Comparison of ENCODE assay signal across 1 cellular context in the genomic region with DNA sequence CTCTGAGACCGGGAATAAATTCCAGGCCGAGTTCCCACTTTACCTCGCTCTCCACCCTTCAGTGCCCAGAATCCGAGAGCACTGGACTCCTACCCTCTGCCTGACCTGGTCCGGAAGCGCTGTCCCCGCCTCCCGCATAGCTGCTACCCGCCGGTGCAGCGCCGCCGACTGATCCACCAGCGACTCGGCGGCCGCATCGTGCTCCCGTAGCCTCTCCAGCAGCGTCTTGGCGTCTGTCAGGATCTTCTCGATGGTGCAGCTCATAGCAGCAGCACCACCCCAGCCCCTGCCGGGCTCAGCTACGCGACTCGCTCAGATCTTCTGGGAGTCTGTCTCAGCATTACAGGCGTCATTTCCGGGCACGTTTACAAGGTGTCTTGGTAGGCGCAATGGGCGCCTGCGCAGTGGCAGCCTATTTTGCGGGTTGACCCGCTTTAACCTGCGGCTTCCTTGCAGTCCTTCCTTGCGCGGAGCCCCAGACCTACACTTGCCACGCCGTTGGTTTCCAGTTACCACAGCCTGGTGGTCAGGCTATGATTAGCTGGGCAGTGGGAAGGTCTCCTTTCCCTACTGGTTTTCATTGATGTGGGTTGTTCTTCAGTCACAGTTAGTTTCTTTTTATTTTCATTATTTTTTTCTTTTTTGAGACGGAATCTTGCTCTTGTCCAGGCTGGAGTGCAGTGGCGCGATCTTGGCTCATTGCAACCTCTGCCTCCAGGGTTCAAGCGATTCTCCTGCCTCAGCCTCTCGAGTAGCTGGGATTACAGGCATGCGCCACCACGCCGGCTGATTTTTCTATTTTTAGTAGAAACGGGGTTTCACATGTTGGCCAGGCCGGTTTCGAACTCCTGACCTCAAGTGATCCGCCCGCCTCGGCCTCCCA.
A peak's percentile ranks its signal among the peaks of the same experiment; 100 is the strongest.
TF ChIP-seq lines count a peak whose summit lies in the region.

SIKE1 (minus strand) TSS at position 342 of the 883 bp plus-strand sequence; CDS start at position 264, 78 bp downstream.

TF ChIP-seq in GM12878, 131 proteins besides CTCF, POLR2A, EP300 and RAD21 (continued from another document and continues in another):
- peak; percentile 71 for TF ChIP-seq NKRF (conservative IDR thresholded peaks at IDR 0.05)
- no peak for TF ChIP-seq CHD1 (IDR thresholded peaks at IDR 0.05; ENCODE audit: low read depth, low read length)
- TF ChIP-seq MEF2A (IDR thresholded peaks at IDR 0.05; ENCODE audit: insufficient read depth, low read depth, low read length): no peak
- TF ChIP-seq WRNIP1 (IDR thresholded peaks at IDR 0.05; ENCODE audit: borderline replicate concordance, low read depth, low read length): no peak
- TF ChIP-seq DPF2 (IDR thresholded peaks at IDR 0.05): 0 out of 2 replicates have a peak, but pooled peaks have one; percentile 45
- TF ChIP-seq RB1 (IDR thresholded peaks at IDR 0.05; ENCODE audit: borderline replicate concordance): 0 out of 2 replicates have a peak, but pooled peaks have one; percentile 71
- TF ChIP-seq, protein P1, sequence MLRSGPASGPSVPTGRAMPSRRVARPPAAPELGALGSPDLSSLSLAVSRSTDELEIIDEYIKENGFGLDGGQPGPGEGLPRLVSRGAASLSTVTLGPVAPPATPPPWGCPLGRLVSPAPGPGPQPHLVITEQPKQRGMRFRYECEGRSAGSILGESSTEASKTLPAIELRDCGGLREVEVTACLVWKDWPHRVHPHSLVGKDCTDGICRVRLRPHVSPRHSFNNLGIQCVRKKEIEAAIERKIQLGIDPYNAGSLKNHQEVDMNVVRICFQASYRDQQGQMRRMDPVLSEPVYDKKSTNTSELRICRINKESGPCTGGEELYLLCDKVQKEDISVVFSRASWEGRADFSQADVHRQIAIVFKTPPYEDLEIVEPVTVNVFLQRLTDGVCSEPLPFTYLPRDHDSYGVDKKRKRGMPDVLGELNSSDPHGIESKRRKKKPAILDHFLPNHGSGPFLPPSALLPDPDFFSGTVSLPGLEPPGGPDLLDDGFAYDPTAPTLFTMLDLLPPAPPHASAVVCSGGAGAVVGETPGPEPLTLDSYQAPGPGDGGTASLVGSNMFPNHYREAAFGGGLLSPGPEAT (IDR thresholded peaks at IDR 0.05; ENCODE audit: low read depth): peak; percentile 88
- peak; percentile 45; the same call in 1 of the 2 replicates for TF ChIP-seq NR2C1 (IDR thresholded peaks at IDR 0.05)
- TF ChIP-seq RBBP5 (conservative IDR thresholded peaks at IDR 0.05): 0 out of 2 replicates have a peak, but pooled peaks have one; percentile 36
- TF ChIP-seq E4F1 (IDR thresholded peaks at IDR 0.05; ENCODE audit: borderline replicate concordance, partially characterized antibody): no peak
- no peak for TF ChIP-seq KAT2A (conservative IDR thresholded peaks at IDR 0.05; ENCODE audit: control insufficient read depth, low read depth, low read length)
- TF ChIP-seq CBX3 (IDR thresholded peaks at IDR 0.05; ENCODE audit: borderline replicate concordance, low read depth): no peak
- TF ChIP-seq REST (IDR thresholded peaks at IDR 0.05; ENCODE audit: low read depth, low read length): 0 out of 2 replicates have a peak, but pooled peaks have one; percentile 20
- TF ChIP-seq SRF (IDR thresholded peaks at IDR 0.05; ENCODE audit: low read depth in 2 of 2, low read length in 2 of 2): no peak
- TF ChIP-seq RUNX3 (IDR thresholded peaks at IDR 0.05; ENCODE audit: low read length): peak; percentile 89
- TF ChIP-seq, protein P2, sequence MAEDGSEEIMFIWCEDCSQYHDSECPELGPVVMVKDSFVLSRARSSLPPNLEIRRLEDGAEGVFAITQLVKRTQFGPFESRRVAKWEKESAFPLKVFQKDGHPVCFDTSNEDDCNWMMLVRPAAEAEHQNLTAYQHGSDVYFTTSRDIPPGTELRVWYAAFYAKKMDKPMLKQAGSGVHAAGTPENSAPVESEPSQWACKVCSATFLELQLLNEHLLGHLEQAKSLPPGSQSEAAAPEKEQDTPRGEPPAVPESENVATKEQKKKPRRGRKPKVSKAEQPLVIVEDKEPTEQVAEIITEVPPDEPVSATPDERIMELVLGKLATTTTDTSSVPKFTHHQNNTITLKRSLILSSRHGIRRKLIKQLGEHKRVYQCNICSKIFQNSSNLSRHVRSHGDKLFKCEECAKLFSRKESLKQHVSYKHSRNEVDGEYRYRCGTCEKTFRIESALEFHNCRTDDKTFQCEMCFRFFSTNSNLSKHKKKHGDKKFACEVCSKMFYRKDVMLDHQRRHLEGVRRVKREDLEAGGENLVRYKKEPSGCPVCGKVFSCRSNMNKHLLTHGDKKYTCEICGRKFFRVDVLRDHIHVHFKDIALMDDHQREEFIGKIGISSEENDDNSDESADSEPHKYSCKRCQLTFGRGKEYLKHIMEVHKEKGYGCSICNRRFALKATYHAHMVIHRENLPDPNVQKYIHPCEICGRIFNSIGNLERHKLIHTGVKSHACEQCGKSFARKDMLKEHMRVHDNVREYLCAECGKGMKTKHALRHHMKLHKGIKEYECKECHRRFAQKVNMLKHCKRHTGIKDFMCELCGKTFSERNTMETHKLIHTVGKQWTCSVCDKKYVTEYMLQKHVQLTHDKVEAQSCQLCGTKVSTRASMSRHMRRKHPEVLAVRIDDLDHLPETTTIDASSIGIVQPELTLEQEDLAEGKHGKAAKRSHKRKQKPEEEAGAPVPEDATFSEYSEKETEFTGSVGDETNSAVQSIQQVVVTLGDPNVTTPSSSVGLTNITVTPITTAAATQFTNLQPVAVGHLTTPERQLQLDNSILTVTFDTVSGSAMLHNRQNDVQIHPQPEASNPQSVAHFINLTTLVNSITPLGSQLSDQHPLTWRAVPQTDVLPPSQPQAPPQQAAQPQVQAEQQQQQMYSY (CRISPR knock-in tag; IDR thresholded peaks at IDR 0.05): no peak
- no peak for TF ChIP-seq NFIC (IDR thresholded peaks at IDR 0.05; ENCODE audit: low read depth, low read length)
- peak; percentile 89 for TF ChIP-seq TAF1 (IDR thresholded peaks at IDR 0.05; ENCODE audit: borderline replicate concordance, low read depth, low read length)
- TF ChIP-seq FOXM1 (IDR thresholded peaks at IDR 0.05; ENCODE audit: low read depth, low read length): no peak
- TF ChIP-seq MTA2 (IDR thresholded peaks at IDR 0.05; ENCODE audit: low read depth): peak; percentile 42; the same call in 1 of the 2 replicates
- TF ChIP-seq TCF3 (IDR thresholded peaks at IDR 0.05; ENCODE audit: borderline replicate concordance, insufficient read depth, low read depth, low read length): 0 out of 2 replicates have a peak, but pooled peaks have one; percentile 21
- peak; percentile 85 for TF ChIP-seq POLR2AphosphoS2 (IDR thresholded peaks at IDR 0.05; ENCODE audit: low read depth, low read length)
- TF ChIP-seq BCL11A (IDR thresholded peaks at IDR 0.05; ENCODE audit: low read depth, low read length): no peak
- TF ChIP-seq TCF12 (IDR thresholded peaks at IDR 0.05; ENCODE audit: low read depth, low read length): peak; percentile 47; the same call in 1 of the 2 replicates
- TF ChIP-seq ZNF217 (IDR thresholded peaks at IDR 0.05): no peak
- TF ChIP-seq, protein P3, sequence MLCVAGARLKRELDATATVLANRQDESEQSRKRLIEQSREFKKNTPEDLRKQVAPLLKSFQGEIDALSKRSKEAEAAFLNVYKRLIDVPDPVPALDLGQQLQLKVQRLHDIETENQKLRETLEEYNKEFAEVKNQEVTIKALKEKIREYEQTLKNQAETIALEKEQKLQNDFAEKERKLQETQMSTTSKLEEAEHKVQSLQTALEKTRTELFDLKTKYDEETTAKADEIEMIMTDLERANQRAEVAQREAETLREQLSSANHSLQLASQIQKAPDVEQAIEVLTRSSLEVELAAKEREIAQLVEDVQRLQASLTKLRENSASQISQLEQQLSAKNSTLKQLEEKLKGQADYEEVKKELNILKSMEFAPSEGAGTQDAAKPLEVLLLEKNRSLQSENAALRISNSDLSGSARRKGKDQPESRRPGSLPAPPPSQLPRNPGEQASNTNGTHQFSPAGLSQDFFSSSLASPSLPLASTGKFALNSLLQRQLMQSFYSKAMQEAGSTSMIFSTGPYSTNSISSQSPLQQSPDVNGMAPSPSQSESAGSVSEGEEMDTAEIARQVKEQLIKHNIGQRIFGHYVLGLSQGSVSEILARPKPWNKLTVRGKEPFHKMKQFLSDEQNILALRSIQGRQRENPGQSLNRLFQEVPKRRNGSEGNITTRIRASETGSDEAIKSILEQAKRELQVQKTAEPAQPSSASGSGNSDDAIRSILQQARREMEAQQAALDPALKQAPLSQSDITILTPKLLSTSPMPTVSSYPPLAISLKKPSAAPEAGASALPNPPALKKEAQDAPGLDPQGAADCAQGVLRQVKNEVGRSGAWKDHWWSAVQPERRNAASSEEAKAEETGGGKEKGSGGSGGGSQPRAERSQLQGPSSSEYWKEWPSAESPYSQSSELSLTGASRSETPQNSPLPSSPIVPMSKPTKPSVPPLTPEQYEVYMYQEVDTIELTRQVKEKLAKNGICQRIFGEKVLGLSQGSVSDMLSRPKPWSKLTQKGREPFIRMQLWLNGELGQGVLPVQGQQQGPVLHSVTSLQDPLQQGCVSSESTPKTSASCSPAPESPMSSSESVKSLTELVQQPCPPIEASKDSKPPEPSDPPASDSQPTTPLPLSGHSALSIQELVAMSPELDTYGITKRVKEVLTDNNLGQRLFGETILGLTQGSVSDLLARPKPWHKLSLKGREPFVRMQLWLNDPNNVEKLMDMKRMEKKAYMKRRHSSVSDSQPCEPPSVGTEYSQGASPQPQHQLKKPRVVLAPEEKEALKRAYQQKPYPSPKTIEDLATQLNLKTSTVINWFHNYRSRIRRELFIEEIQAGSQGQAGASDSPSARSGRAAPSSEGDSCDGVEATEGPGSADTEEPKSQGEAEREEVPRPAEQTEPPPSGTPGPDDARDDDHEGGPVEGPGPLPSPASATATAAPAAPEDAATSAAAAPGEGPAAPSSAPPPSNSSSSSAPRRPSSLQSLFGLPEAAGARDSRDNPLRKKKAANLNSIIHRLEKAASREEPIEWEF (IDR thresholded peaks at IDR 0.05; ENCODE audit: insufficient replicate concordance, low read depth, low read length): no peak
- TF ChIP-seq IKZF2 (IDR thresholded peaks at IDR 0.05): peak in 1 of 2 experiments; percentile 40; a peak in 1 of 4 replicates
- TF ChIP-seq SMARCA5 (IDR thresholded peaks at IDR 0.05): no peak
- TF ChIP-seq ZBED1 (IDR thresholded peaks at IDR 0.05; ENCODE audit: borderline replicate concordance): no peak
- no peak; the same call in 1 of the 2 replicates for TF ChIP-seq BACH1 (IDR thresholded peaks at IDR 0.05; ENCODE audit: borderline replicate concordance)
- TF ChIP-seq, protein P4, sequence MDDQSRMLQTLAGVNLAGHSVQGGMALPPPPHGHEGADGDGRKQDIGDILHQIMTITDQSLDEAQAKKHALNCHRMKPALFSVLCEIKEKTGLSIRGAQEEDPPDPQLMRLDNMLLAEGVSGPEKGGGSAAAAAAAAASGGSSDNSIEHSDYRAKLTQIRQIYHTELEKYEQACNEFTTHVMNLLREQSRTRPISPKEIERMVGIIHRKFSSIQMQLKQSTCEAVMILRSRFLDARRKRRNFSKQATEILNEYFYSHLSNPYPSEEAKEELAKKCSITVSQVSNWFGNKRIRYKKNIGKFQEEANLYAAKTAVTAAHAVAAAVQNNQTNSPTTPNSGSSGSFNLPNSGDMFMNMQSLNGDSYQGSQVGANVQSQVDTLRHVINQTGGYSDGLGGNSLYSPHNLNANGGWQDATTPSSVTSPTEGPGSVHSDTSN (IDR thresholded peaks at IDR 0.05; ENCODE audit: insufficient replicate concordance, low read depth, low read length): no peak
- TF ChIP-seq MTA3 (IDR thresholded peaks at IDR 0.05; ENCODE audit: borderline replicate concordance, low read length): no peak
- TF ChIP-seq MYC (IDR thresholded peaks at IDR 0.05; ENCODE audit: insufficient read depth, insufficient read length, insufficient replicate concordance, low read length, severe bottlenecking): peak; percentile 40
